14 cellular contexts compared by ENCODE assay signal in genomic region chr6:56245903-56246351, GRCh38. TPM values are rescaled to one million over a fixed set of nuclear protein-coding genes. Genes with fewer than 3 reads are reported as not detected.
DNase-seq lines count a peak whose midpoint lies in the region; ATAC-seq, FAIRE-seq and TF ChIP-seq lines count a peak whose summit lies in the region.
"Had no signal": no experiment of that assay in that cellular context is flagged by ENCODE, and none has a peak within 500 bp of the region (broad histone marks: within the 10 kb centered on the region; RNA-seq: fewer than 3 reads in every experiment).

No MANE protein-coding gene starts in this region.

- CTCF ChIA-PET in A549 (lab: Yijun Ruan, JAX), result interaction anchor here (2.4 kb wide), 1 partner anchor 47 kb away, joined by 6 read pairs; no protein-coding TSS in a partner anchor

- peak overlapping the region; percentile 84 for H3K27ac Mint-ChIP-seq in osteocyte (ENCODE audit: unreplicated experiment)

- peaks cover 66% of the 10 kb centered on the region for H3K4me1 Mint-ChIP-seq in osteocyte (ENCODE audit: unreplicated experiment)

- no peaks in the 10 kb centered on the region for H3K36me3 Mint-ChIP-seq in osteocyte (ENCODE audit: unreplicated experiment)

- peaks cover 21% of the 10 kb centered on the region for H3K4me1 ChIP-seq in A549

- no peak overlapping the region for H3K4me3 ChIP-seq in A549

- peak overlapping the region; percentile 80 for H3K4me3 Mint-ChIP-seq in osteocyte (ENCODE audit: unreplicated experiment)

- no peaks in the 10 kb centered on the region for H3K27me3 Mint-ChIP-seq in osteocyte (ENCODE audit: unreplicated experiment)

- DNase-seq in A549 (ENCODE audit: low read depth in 1 of 2, low spot score in 1 of 2) (no peak), NCI-H69 (lab: John Stamatoyannopoulos, UW) (peak; percentile 46), fibroblast of peridontal ligament (ENCODE audit: extremely low read depth) (peak; percentile 95), osteocyte (ENCODE audit: extremely low spot score, unreplicated experiment) (no peak), hepatic stellate cell (ENCODE audit: low spot score) (no peak), HUDEP-2 (lab: John Stamatoyannopoulos, UW; ENCODE audit: unreplicated experiment in 76 of 76) (no peak), H54 (ENCODE audit: insufficient read length, low spot score) (no peak)
- DNase-seq: activated gamma-delta T cell treated with Interleukin-2 at 50 U/mL for 16 hours; DMS153; kidney glomerular epithelial cell; stimulated activated CD4-positive, alpha-beta T cell treated with anti-CD3 and anti-CD28 coated beads, Interleukin-12 subunit alpha, Interleukin-12 subunit beta, amount 100 ng/mL, for 4 hours had no signal

- peak overlapping the region; percentile 80; the same call in 1 of the 3 replicates for H3K4me2 ChIP-seq in A549

- no peaks in the 10 kb centered on the region for H3K9me3 ChIP-seq in A549

- POLR2A ChIA-PET in A549 (lab: Yijun Ruan, JAX), result no interaction called here

- TF ChIP-seq RAD21 in A549 (conservative IDR thresholded peaks at IDR 0.05 in 1 of 2, IDR thresholded peaks at IDR 0.05 in 1 of 2), result no peak

- TF ChIP-seq EP300 in A549 (IDR thresholded peaks at IDR 0.05), result no peak

- ATAC-seq in A549, result no peak
- no peak for ATAC-seq in GM19023 (IDR thresholded peaks at IDR 0.05; ENCODE audit: unreplicated experiment)

- WGBS in A549 (ENCODE audit: missing lambda C conversion rate), result 43% methylated on average over 2 of the region's 2 CpGs

- no peak overlapping the region for H3K27ac ChIP-seq in A549

- FAIRE-seq in A549 (lab: Jason Lieb, UNC) (no peak), H54 (lab: Jason Lieb, UNC) (no peak)
- FAIRE-seq: bronchial epithelial cell, RCC 7860 had no signal

- H3K9me3 Mint-ChIP-seq in osteocyte (ENCODE audit: unreplicated experiment), result no peaks in the 10 kb centered on the region

- TF ChIP-seq CTCF in A549 (IDR thresholded peaks at IDR 0.05) (no peak), osteocyte (IDR thresholded peaks at IDR 0.05) (no peak)

- TF ChIP-seq POLR2A in A549 (IDR thresholded peaks at IDR 0.05; ENCODE audit: low read length) (no peak), H54 (IDR thresholded peaks at IDR 0.05; ENCODE audit: low read depth, low read length) (no peak)

TF ChIP-seq in A549, 52 proteins besides CTCF, POLR2A, EP300 and RAD21:
- TF ChIP-seq JUNB (IDR thresholded peaks at IDR 0.05), result no peak
- no peak for TF ChIP-seq POLR2AphosphoS2 (conservative IDR thresholded peaks at IDR 0.05; ENCODE audit: low read length)
- no peak for TF ChIP-seq ZSCAN20 (CRISPR knock-in tag; IDR thresholded peaks at IDR 0.05)
- TF ChIP-seq HES2 (IDR thresholded peaks at IDR 0.05), result no peak
- no peak for TF ChIP-seq REST (IDR thresholded peaks at IDR 0.05)
- no peak for TF ChIP-seq NPAS2 (CRISPR knock-in tag; IDR thresholded peaks at IDR 0.05; ENCODE audit: borderline replicate concordance)

RNA-seq across cellular contexts. Expression of gene COL21A1, which starts 1.5 kb away (rescaled TPM):
- polyA plus RNA-seq in A549 (2011; rRNA removed) (2.8 and 3.3 TPM in 2 replicates), A549 (2017; fragmentation: RNase III; extraction: RNeasy Plus Mini Kit Qiagen cat#74134 plus additional on column Dnase treatment) (0.68 to 1.4 TPM (median 1.1 TPM) in 3 replicates)
- 0.14 and 0.20 TPM in 2 replicates for polyA plus RNA-seq in A549 (2012; cell fraction: cytosol; rRNA removed)
- 0.29 and 0.58 TPM in 2 replicates for polyA plus RNA-seq in A549 (2012; cell fraction: nucleus; rRNA removed)
- 0.97 and 1.4 TPM in 2 replicates for polyA minus RNA-seq in A549 (2011; rRNA and poly(A)+ RNA removed)
- 48.0 and 60.0 TPM in 2 replicates for total RNA-seq in osteocyte

Comparison
In these comparisons a context has a peak if more than half of its experiments do, and no peak if none do; other contexts are left out.
1. DNase-seq: peak in NCI-H69 (single experiment) and fibroblast of peridontal ligament (single experiment); none in A549 (0 of 2), osteocyte (single experiment), hepatic stellate cell (single experiment), HUDEP-2 (0 of 76) and H54 (single experiment).